ENCODE assay signal across 1 cellular context in the genomic region with DNA sequence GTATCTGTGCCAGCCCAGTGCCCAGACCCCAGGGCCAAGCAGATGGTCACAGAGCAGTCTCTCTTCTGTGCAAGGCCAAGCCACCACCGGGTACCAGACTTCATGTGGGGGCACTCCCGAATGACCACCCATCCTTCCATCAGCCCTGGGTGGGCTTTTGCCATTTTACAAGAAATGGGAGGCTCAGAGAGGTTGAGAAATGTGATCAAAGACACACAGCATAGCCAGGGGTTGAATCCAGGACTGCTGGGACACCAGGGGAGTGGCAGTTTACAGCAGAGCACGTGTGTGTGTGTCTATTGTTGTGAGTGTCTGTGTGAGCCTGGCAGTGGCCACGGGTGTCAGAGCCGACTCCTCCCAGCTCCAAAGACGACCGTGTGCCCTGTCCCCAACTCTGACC.
A peak's percentile ranks its signal among the peaks of the same experiment; 100 is the strongest.
TF ChIP-seq lines count a peak whose summit lies in the region.

No MANE protein-coding gene starts in this region.

TF ChIP-seq in HepG2, 621 proteins besides CTCF, POLR2A, EP300 and RAD21:
- TF ChIP-seq ZNF768 (CRISPR knock-in tag; IDR thresholded peaks at IDR 0.05): peak; percentile 96
- TF ChIP-seq ZMYM3 (CRISPR knock-in tag; IDR thresholded peaks at IDR 0.05): peak; percentile 32; the same call in 1 of the 2 replicates
TF ChIP-seq in HepG2: peak in this region for 2; not testable (repeated sequence) for 619.
